In genomic region chr10:96996275-96996980, GRCh38 we compare ENCODE assay signal across 20 cellular contexts.
DNase-seq lines count a peak whose midpoint lies in the region; ATAC-seq and TF ChIP-seq lines count a peak whose summit lies in the region.
"Had no signal": no experiment of that assay in that cellular context is flagged by ENCODE, and none has a peak within 500 bp of the region (broad histone marks: within the 10 kb centered on the region; RNA-seq: fewer than 3 reads in every experiment).

No MANE protein-coding gene starts in this region.

- no peaks in the 10 kb centered on the region for H3K27me3 Mint-ChIP-seq in activated naive CD4-positive, alpha-beta T cell treated with anti-CD3 and anti-CD28 coated beads, Interleukin-2, amount 50 U/mL, for 24 hours
- H3K27me3 Mint-ChIP-seq in endothelial cell (ENCODE audit: unreplicated experiment), result peaks cover 2% of the 10 kb centered on the region

- no peak overlapping the region for H3K4me3 ChIP-seq in MG63
- H3K4me3 ChIP-seq in osteoblast (ENCODE audit: insufficient read depth, low read length), result no peak overlapping the region

- peak overlapping the region; percentile 35 for H3K27ac Mint-ChIP-seq in activated naive CD4-positive, alpha-beta T cell treated with anti-CD3 and anti-CD28 coated beads, Interleukin-2, amount 50 U/mL, for 24 hours
- no peak overlapping the region for H3K27ac Mint-ChIP-seq in activated naive CD4-positive, alpha-beta T cell treated with anti-CD3 and anti-CD28 coated beads, Interleukin-2, amount 50 U/mL, for 72 hours
- H3K27ac Mint-ChIP-seq in endothelial cell (ENCODE audit: unreplicated experiment), result peak overlapping the region; percentile 42
- H3K27ac Mint-ChIP-seq: CD14-positive monocyte, H9 had no signal

- H3K27me3 ChIP-seq in MG63 (no peaks in the 10 kb centered on the region), osteoblast (ENCODE audit: insufficient read depth, low read length) (no peaks in the 10 kb centered on the region)

- no peak for TF ChIP-seq CTCF in endothelial cell (IDR thresholded peaks at IDR 0.05; ENCODE audit: unreplicated experiment)
- TF ChIP-seq CTCF in osteoblast (IDR thresholded peaks at IDR 0.05; ENCODE audit: extremely low read depth, low read depth, low read length), result no peak

- H3K9me3 ChIP-seq in MG63 (no peaks in the 10 kb centered on the region), osteoblast (ENCODE audit: low read depth, low read length) (no peaks in the 10 kb centered on the region)

- H4K20me1 ChIP-seq in osteoblast (ENCODE audit: insufficient read depth, low read length), result no peaks in the 10 kb centered on the region

- H3K4me1 ChIP-seq in osteoblast (ENCODE audit: insufficient read depth, low read length), result peaks cover 30% of the 10 kb centered on the region

- H3K79me2 ChIP-seq in osteoblast (ENCODE audit: insufficient read depth, low read length), result no peaks in the 10 kb centered on the region

- H3K36me3 ChIP-seq in MG63, result no peaks in the 10 kb centered on the region
- H3K36me3 ChIP-seq in osteoblast (ENCODE audit: insufficient read depth, low read length), result no peaks in the 10 kb centered on the region

- no peak overlapping the region for H3K4me2 ChIP-seq in osteoblast (ENCODE audit: insufficient read depth, low read length)

- H3K27ac ChIP-seq in osteoblast (ENCODE audit: low read depth, low read length), result peak overlapping the region; percentile 15
- H3K27ac ChIP-seq: HL-60 had no signal

- H2AFZ ChIP-seq in osteoblast (ENCODE audit: low read length), result no peak overlapping the region

- H3K9me3 Mint-ChIP-seq in activated naive CD4-positive, alpha-beta T cell treated with anti-CD3 and anti-CD28 coated beads, Interleukin-2, amount 50 U/mL, for 24 hours, result no peaks in the 10 kb centered on the region
- no peaks in the 10 kb centered on the region for H3K9me3 Mint-ChIP-seq in activated naive CD4-positive, alpha-beta T cell treated with anti-CD3 and anti-CD28 coated beads, Interleukin-2, amount 50 U/mL, for 72 hours
- no peaks in the 10 kb centered on the region for H3K9me3 Mint-ChIP-seq in endothelial cell (ENCODE audit: unreplicated experiment)
- H3K9me3 Mint-ChIP-seq: CD14-positive monocyte, H9 had no signal

- H3K4me3 Mint-ChIP-seq in activated naive CD4-positive, alpha-beta T cell treated with anti-CD3 and anti-CD28 coated beads, Interleukin-2, amount 50 U/mL, for 24 hours, result no peak overlapping the region
- H3K4me3 Mint-ChIP-seq in endothelial cell (ENCODE audit: unreplicated experiment), result no peak overlapping the region
- H3K4me3 Mint-ChIP-seq: CD14-positive monocyte, H9 had no signal

- no peak for DNase-seq in activated naive CD4-positive, alpha-beta T cell treated with anti-CD3 and anti-CD28 coated beads, Interleukin-2, amount 50 U/mL, for 72 hours (ENCODE audit: low spot score in 2 of 2)
- DNase-seq in MG63 (peak; percentile 58), endothelial cell (ENCODE audit: low spot score) (no peak), osteoblast (ENCODE audit: insufficient read length, low spot score, missing footprints) (peak; percentile 83), NCI-H1092 (lab: John Stamatoyannopoulos, UW) (no peak), hippocampal formation (lab: John Stamatoyannopoulos, UW) (no peak)
- DNase-seq: 8988T; DMS 273 treated with DMSO at 0.1 percent for 48 hours; DND-41; H9; MM.1S; NCI-H1092 treated with DMSO at 0.1 percent for 48 hours; NCI-H2081 treated with DMSO at 0.1 percent for 48 hours; NCI-H748 treated with DMSO at 0.1 percent for 48 hours; NK-92 treated with Interleukin-12 subunit alpha and Interleukin-12 subunit beta, amount 100 ng/mL, for 24 hours; Right ventricle myocardium superior had no signal

- no peaks in the 10 kb centered on the region for H3K4me1 Mint-ChIP-seq in activated naive CD4-positive, alpha-beta T cell treated with anti-CD3 and anti-CD28 coated beads, Interleukin-2, amount 50 U/mL, for 24 hours
- peaks cover 34% of the 10 kb centered on the region for H3K4me1 Mint-ChIP-seq in endothelial cell (ENCODE audit: unreplicated experiment)
- H3K4me1 Mint-ChIP-seq: CD14-positive monocyte had no signal

- H3K36me3 Mint-ChIP-seq in activated naive CD4-positive, alpha-beta T cell treated with anti-CD3 and anti-CD28 coated beads, Interleukin-2, amount 50 U/mL, for 24 hours, result no peaks in the 10 kb centered on the region
- no peaks in the 10 kb centered on the region for H3K36me3 Mint-ChIP-seq in activated naive CD4-positive, alpha-beta T cell treated with anti-CD3 and anti-CD28 coated beads, Interleukin-2, amount 50 U/mL, for 72 hours
- no peaks in the 10 kb centered on the region for H3K36me3 Mint-ChIP-seq in endothelial cell (ENCODE audit: low read depth, unreplicated experiment)

- no peak for ATAC-seq in activated naive CD4-positive, alpha-beta T cell treated with anti-CD3 and anti-CD28 coated beads, Interleukin-2, amount 50 U/mL, for 72 hours
- ATAC-seq in HG03175 (IDR thresholded peaks at IDR 0.05; ENCODE audit: unreplicated experiment), result no peak

Comparison
In these comparisons a context has a peak if more than half of its experiments do, and no peak if none do; other contexts are left out.
1. H3K27ac Mint-ChIP-seq: peak in activated naive CD4-positive, alpha-beta T cell treated with anti-CD3 and anti-CD28 coated beads, Interleukin-2, amount 50 U/mL, for 24 hours (single experiment) and endothelial cell (single experiment); none in activated naive CD4-positive, alpha-beta T cell treated with anti-CD3 and anti-CD28 coated beads, Interleukin-2, amount 50 U/mL, for 72 hours (0 of 2).
2. DNase-seq: peak in MG63 (single experiment) and osteoblast (single experiment); none in activated naive CD4-positive, alpha-beta T cell treated with anti-CD3 and anti-CD28 coated beads, Interleukin-2, amount 50 U/mL, for 72 hours (0 of 2), endothelial cell (single experiment), NCI-H1092 (single experiment) and hippocampal formation (0 of 2).